8 cellular contexts compared by ENCODE assay signal in the genomic region with DNA sequence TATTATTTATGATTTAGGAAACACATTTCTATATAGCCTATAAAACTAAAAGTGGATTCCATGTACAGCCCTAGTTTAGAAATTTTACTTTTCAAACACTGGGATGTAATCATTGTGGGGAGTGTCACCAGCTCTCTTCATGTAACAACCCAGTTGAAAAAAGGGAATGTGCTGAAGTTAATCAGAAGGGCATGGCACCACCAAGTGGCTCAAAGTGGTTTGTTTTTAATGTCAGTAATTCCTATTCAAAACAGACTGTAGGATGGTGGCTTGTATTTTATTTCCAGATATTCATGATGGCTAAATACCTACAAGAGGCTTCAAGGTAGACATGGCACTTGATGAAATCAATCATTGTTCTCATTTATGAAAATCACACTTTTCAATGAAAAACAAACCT. TPM values are rescaled to one million over a fixed set of nuclear protein-coding genes. Genes with fewer than 3 reads are reported as not detected.
A peak's percentile ranks its signal among the peaks of the same experiment; 100 is the strongest.
DNase-seq lines count a peak whose midpoint lies in the region; ATAC-seq, FAIRE-seq and TF ChIP-seq lines count a peak whose summit lies in the region.

No MANE protein-coding gene starts in this region.

- no peak for TF ChIP-seq POLR2A in GM12891 (IDR thresholded peaks at IDR 0.05; ENCODE audit: low read depth, low read length)

- H3K4me1 ChIP-seq in fibroblast of lung (ENCODE audit: control insufficient read depth, extremely low read depth, insufficient read depth, low read length): no peaks in the 10 kb centered on the region
- H3K4me1 ChIP-seq in small intestine (ENCODE audit: control insufficient read depth in 2 of 2, insufficient read depth in 1 of 2, low read depth in 1 of 2, low read length in 1 of 2): no peaks in the 10 kb centered on the region

- DNase-seq in Ammon's horn (ENCODE audit: low spot score) (peak; percentile 55), GM12891 (ENCODE audit: insufficient read length, low spot score) (no peak), NOMO-1 treated with DMSO at 0.1 percent for 48 hours (lab: John Stamatoyannopoulos, UW; ENCODE audit: unreplicated experiment) (peak; percentile 48), fibroblast of lung (ENCODE audit: low read depth in 2 of 2) (peak; percentile 9 to 28), small intestine (peak; percentile 66)

- TF ChIP-seq CTCF in fibroblast of lung (conservative IDR thresholded peaks at IDR 0.05 in 1 of 2, IDR thresholded peaks at IDR 0.05 in 1 of 2; ENCODE audit: low read depth in 1 of 2, low read length in 2 of 2): peak; percentile 22 to 46

- H3K27me3 ChIP-seq in fibroblast of lung (ENCODE audit: control insufficient read depth, insufficient read depth, low read length) (peaks cover 5% of the 10 kb centered on the region), small intestine (ENCODE audit: control insufficient read depth in 2 of 2, insufficient read depth in 2 of 2, low read length in 2 of 2) (peaks cover 0 to 7% of the 10 kb centered on the region in 2 donors)

- H3K9ac ChIP-seq in fibroblast of lung (ENCODE audit: insufficient read depth, low read length): no peak overlapping the region

- no peaks in the 10 kb centered on the region for H3K9me3 ChIP-seq in fibroblast of lung (ENCODE audit: control insufficient read depth, insufficient read depth, low read depth, low read length)
- H3K9me3 ChIP-seq in small intestine (ENCODE audit: control insufficient read depth, low read depth): no peaks in the 10 kb centered on the region

- no peak overlapping the region for H2AFZ ChIP-seq in fibroblast of lung (ENCODE audit: low read length)

- no peaks in the 10 kb centered on the region for H3K36me3 ChIP-seq in fibroblast of lung (ENCODE audit: control insufficient read depth, insufficient read depth, low read length)
- no peaks in the 10 kb centered on the region for H3K36me3 ChIP-seq in small intestine (ENCODE audit: control insufficient read depth in 2 of 2, insufficient read depth in 2 of 2, low read length in 2 of 2)

- ATAC-seq in HG02981 (IDR thresholded peaks at IDR 0.05; ENCODE audit: unreplicated experiment) (no peak), HG03439 (IDR thresholded peaks at IDR 0.05; ENCODE audit: unreplicated experiment) (no peak), GM19395 (IDR thresholded peaks at IDR 0.05; ENCODE audit: unreplicated experiment) (no peak)

- H3K4me2 ChIP-seq in fibroblast of lung (ENCODE audit: extremely low read depth, insufficient read depth, low read length): no peak overlapping the region

- H3K27ac ChIP-seq in fibroblast of lung (ENCODE audit: insufficient read depth, low read length) (no peak overlapping the region), small intestine (ENCODE audit: low read depth in 1 of 2, low read length in 1 of 2) (no peak overlapping the region)

- no peaks in the 10 kb centered on the region for H3K79me2 ChIP-seq in fibroblast of lung (ENCODE audit: control insufficient read depth, insufficient read depth, low read length)

- H3K4me3 ChIP-seq in fibroblast of lung (replicated peaks in 1 of 4; ENCODE audit: control extremely low read depth in 1 of 4, insufficient read depth in 1 of 4, low read depth in 3 of 4, low read length in 4 of 4) (no peak overlapping the region), small intestine (ENCODE audit: low read depth in 1 of 2, low read length in 2 of 2) (no peak overlapping the region)

- no peaks in the 10 kb centered on the region for H4K20me1 ChIP-seq in fibroblast of lung (ENCODE audit: control insufficient read depth, extremely low read depth, insufficient read depth, low read length)

- FAIRE-seq in GM12891 (lab: Jason Lieb, UNC) (peak; percentile 38), small intestine (lab: Jason Lieb, UNC) (no peak)

TF ChIP-seq in GM12891, 5 proteins besides CTCF, POLR2A, EP300 and RAD21:
- TF ChIP-seq POU2F2 (IDR thresholded peaks at IDR 0.05; ENCODE audit: low read depth, low read length) (no peak), PAX5 (IDR thresholded peaks at IDR 0.05; ENCODE audit: insufficient read depth, low read length, severe bottlenecking) (no peak), SPI1 (IDR thresholded peaks at IDR 0.05; ENCODE audit: low read depth, low read length) (no peak), POLR2AphosphoS5 (IDR thresholded peaks at IDR 0.05; ENCODE audit: low read depth, low read length) (no peak), TAF1 (IDR thresholded peaks at IDR 0.05; ENCODE audit: low read depth, low read length) (no peak)

RNA-seq across cellular contexts. Expression of a gene that starts 58.1 kb away (rescaled TPM):
- polyA plus RNA-seq in GM12891 (2012; ENCODE audit: low read depth, missing spikeins): 5.8 TPM
- 2.8 and 3.9 TPM in 2 replicates for total RNA-seq in fibroblast of lung
- polyA plus RNA-seq in fibroblast of lung: 1.4 and 2.9 TPM in 2 replicates
- 1.4 and 3.5 TPM in 2 replicates for polyA plus RNA-seq in fibroblast of lung (2012)
- 0.96 and 5.2 TPM in 2 replicates for polyA minus RNA-seq in fibroblast of lung (ENCODE audit: low replicate concordance)
- polyA plus RNA-seq in small intestine: 1 to 10 TPM in 2 of 3 donors, under 1 TPM in 1; 0.67 to 3.5 (median 2.7) TPM
